Comparison of ENCODE assay signal across 8 cellular contexts in the genomic region with DNA sequence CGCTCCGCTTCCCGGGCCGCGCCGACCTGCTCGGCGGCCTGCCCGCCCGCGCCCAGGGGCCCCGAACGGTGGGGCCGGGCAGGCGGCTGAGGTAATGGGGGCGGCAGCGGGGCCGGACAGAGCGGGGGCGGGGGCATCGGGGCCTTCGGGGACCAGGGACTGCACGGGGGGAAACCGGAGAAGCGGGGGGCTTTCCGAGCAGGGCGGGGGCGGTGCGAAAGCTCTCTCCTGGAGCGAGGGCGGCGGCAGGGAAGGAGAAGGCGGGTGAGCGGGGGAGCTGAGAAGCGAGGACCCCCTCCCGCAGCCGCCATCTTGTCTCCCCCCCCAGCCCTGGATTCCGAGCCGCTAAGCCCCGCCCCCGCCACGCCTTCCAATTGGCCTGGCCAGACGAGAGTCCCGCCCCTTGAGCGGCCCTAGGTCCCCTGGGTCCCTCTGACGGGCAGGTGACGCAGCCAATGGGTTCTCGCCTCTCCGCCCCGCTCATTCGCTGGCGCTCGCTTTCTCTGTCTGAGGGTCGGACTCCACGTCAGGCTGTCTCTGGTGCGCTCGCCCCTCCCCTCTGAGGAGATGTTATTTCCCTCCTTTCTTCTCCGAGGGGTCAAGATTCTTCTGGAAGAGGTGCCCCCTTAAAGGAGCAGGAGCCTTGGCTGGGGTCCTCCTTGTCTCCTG. TPM values are rescaled to one million over a fixed set of nuclear protein-coding genes. Genes with fewer than 3 reads are reported as not detected.
DNase-seq lines count a peak whose midpoint lies in the region; ATAC-seq and TF ChIP-seq lines count a peak whose summit lies in the region.

No MANE protein-coding gene starts in this region.

- WGBS in endodermal cell (ENCODE audit: insufficient coverage in 1 of 2, insufficient read length in 1 of 2), 2 experiments, result 0% methylated on average over 14 to 56 of the region's 58 CpGs

- H3K27me3 ChIP-seq in endodermal cell (ENCODE audit: control insufficient read depth, insufficient read depth, low read length, poor library complexity, severe bottlenecking), result no peaks in the 10 kb centered on the region

- peaks cover 32% of the 10 kb centered on the region for H3K36me3 Mint-ChIP-seq in endodermal cell (ENCODE audit: low read depth)

- no peaks in the 10 kb centered on the region for H3K9me3 ChIP-seq in endodermal cell (ENCODE audit: control insufficient read depth, low read length)

- peak overlapping the region; percentile 88 for H3K4me3 ChIP-seq in endodermal cell (ENCODE audit: low read length)

- peaks cover 3% of the 10 kb centered on the region for H3K4me1 ChIP-seq in endodermal cell (ENCODE audit: control insufficient read depth, insufficient read depth, low read length)

- H3K27me3 Mint-ChIP-seq in endodermal cell (ENCODE audit: insufficient read depth), result no peaks in the 10 kb centered on the region

- peak; percentile 91 for DNase-seq in Caki2 (ENCODE audit: low read depth)
- DNase-seq in HUDEP-2 (lab: John Stamatoyannopoulos, UW; ENCODE audit: unreplicated experiment in 76 of 76), result peak; percentile 44 to 100 (median 99)
- peak; percentile 96 for DNase-seq in NOMO-1 treated with dmso at 0.1 percent for 144 hours (lab: John Stamatoyannopoulos, UW; ENCODE audit: unreplicated experiment)
- peak; percentile 99 for DNase-seq in activated CD8-positive, alpha-beta memory T cell treated with anti-CD3 and anti-CD28 coated beads, Interleukin-2, amount 50 U/mL, for 1 hour (ENCODE audit: extremely low read depth)
- DNase-seq in endodermal cell, result peak; percentile 100
- peak; percentile 99 for DNase-seq in mesenteric fat pad (ENCODE audit: low spot score)
- peak; percentile 100 for DNase-seq in stimulated activated CD8-positive, alpha-beta memory T cell treated with anti-CD3 and anti-CD28 coated beads, Interleukin-15, amount 100 ng/mL, for 1 hour (ENCODE audit: low read depth)

- peak overlapping the region; percentile 78 for H3K9ac ChIP-seq in endodermal cell (ENCODE audit: extremely low read depth, low read length, poor library complexity, severe bottlenecking)

- peaks cover 36% of the 10 kb centered on the region for H3K36me3 ChIP-seq in endodermal cell (ENCODE audit: control insufficient read depth, insufficient read depth, low read length)

- H3K4me3 Mint-ChIP-seq in endodermal cell, result peak overlapping the region; percentile 73

- peak overlapping the region; percentile 93 for H3K27ac Mint-ChIP-seq in endodermal cell

- ATAC-seq in GM21390 (IDR thresholded peaks at IDR 0.05; ENCODE audit: unreplicated experiment), result peak; percentile 93

- H3K27ac ChIP-seq in endodermal cell (ENCODE audit: low read depth, low read length), result peak overlapping the region; percentile 90

- peaks cover 7% of the 10 kb centered on the region for H3K4me1 Mint-ChIP-seq in endodermal cell

- no peaks in the 10 kb centered on the region for H3K9me3 Mint-ChIP-seq in endodermal cell

- in situ Hi-C loops in Caki2 (cut with HindIII; ENCODE audit: low pct_unique_long_range_greater_than_20kb, low sequenced_read_pairs), result no loop called here

- no peak for TF ChIP-seq CTCF in endodermal cell (conservative IDR thresholded peaks at IDR 0.05)

RNA-seq across cellular contexts. Expression of gene BRPF3, which starts 0.5 kb away (rescaled TPM):
- total RNA-seq in Caki2 (2014; rRNA removed; shearing (Covaris generic); ENCODE audit: low replicate concordance), result 8.9 and 14.9 TPM in 2 replicates
- total RNA-seq in endodermal cell, result 10 to 100 TPM; 30.4 to 46.8 TPM
- polyA plus RNA-seq in endodermal cell (2013, experiment 1 of 2), result 31.8 TPM
- 29.9 TPM for polyA plus RNA-seq in endodermal cell (2013, experiment 2 of 2)
- total RNA-seq in mesenteric fat pad, result 26.1 TPM

Comparison
In these comparisons a context has a peak if more than half of its experiments do, and no peak if none do; other contexts are left out.
1. Peak in every context shown above with its lines: DNase-seq, ATAC-seq, H3K4me3 ChIP-seq and H3K27ac ChIP-seq.